In genomic region chr5:135315394-135315793, GRCh38 we compare ENCODE assay signal across 21 cellular contexts.
DNase-seq lines count a peak whose midpoint lies in the region; ATAC-seq, FAIRE-seq and TF ChIP-seq lines count a peak whose summit lies in the region.
"Had no signal": no experiment of that assay in that cellular context is flagged by ENCODE, and none has a peak within 500 bp of the region (broad histone marks: within the 10 kb centered on the region; RNA-seq: fewer than 3 reads in every experiment).

No MANE protein-coding gene starts in this region.

- H3K4me1 Mint-ChIP-seq in activated naive CD8-positive, alpha-beta T cell treated with anti-CD3 and anti-CD28 coated beads, Interleukin-2, amount 10 ng/mL, durations not matched to agents 7 days and 5 days = peaks cover 56% of the 10 kb centered on the region
- H3K4me1 Mint-ChIP-seq in activated naive CD8-positive, alpha-beta T cell treated with anti-CD3 and anti-CD28 coated beads, Interleukin-2, amount 50 U/mL, for 24 hours = peaks cover 10% of the 10 kb centered on the region

- no peak overlapping the region for H2AFZ ChIP-seq in GM12878 (ENCODE audit: control insufficient read depth, low read depth, low read length)

- TF ChIP-seq RAD21 in GM12878 (IDR thresholded peaks at IDR 0.05; ENCODE audit: insufficient read depth, low read depth, low read length) = no peak

- TF ChIP-seq EP300 in GM12878 (IDR thresholded peaks at IDR 0.05; ENCODE audit: borderline replicate concordance in 1 of 2, control insufficient read depth in 1 of 2, low read depth in 2 of 2, low read length in 2 of 2) = no peak

- no peak overlapping the region for H3K4me3 ChIP-seq in GM12878

- POLR2A ChIA-PET in activated naive CD8-positive, alpha-beta T cell treated with anti-CD3 and anti-CD28 coated beads, Interleukin-2, amount 10 ng/mL, durations not matched to agents 7 days and 5 days (lab: Charles Lee) = no interaction called here
- POLR2A ChIA-PET in GM12878 (lab: Charles Lee) = no interaction called here

- no peaks in the 10 kb centered on the region for H3K27me3 Mint-ChIP-seq in activated naive CD8-positive, alpha-beta T cell treated with anti-CD3 and anti-CD28 coated beads, Interleukin-2, amount 10 ng/mL, durations not matched to agents 7 days and 5 days
- H3K27me3 Mint-ChIP-seq in activated naive CD8-positive, alpha-beta T cell treated with anti-CD3 and anti-CD28 coated beads, Interleukin-2, amount 50 U/mL, for 24 hours = no peaks in the 10 kb centered on the region

- 0% methylated on average over 2 of the region's 2 CpGs for WGBS in GM12878 (ENCODE audit: insufficient coverage, insufficient replicate concordance, low lambda C conversion rate, missing lambda C conversion rate)

- RAD21 ChIA-PET in GM12878 (lab: Charles Lee; ENCODE audit: unreplicated experiment) = no interaction called here

- no peak overlapping the region for H3K27ac ChIP-seq in GM12878 (ENCODE audit: control insufficient read depth, insufficient read depth)

- in situ Hi-C loops in GM12878 (cut with MboI) = no loop called here

- ATAC-seq in activated naive CD8-positive, alpha-beta T cell treated with anti-CD3 and anti-CD28 coated beads, Interleukin-2, amount 10 ng/mL, durations not matched to agents 7 days and 5 days (ENCODE audit: low read depth) = no peak
- ATAC-seq in activated naive CD8-positive, alpha-beta T cell treated with anti-CD3 and anti-CD28 coated beads, Interleukin-2, amount 50 U/mL, for 24 hours = no peak
- ATAC-seq in GM12878 = no peak; the same call in 2 of the 3 replicates

- TF ChIP-seq CTCF in GM12878 (IDR thresholded peaks at IDR 0.05 in 2 of 3, conservative IDR thresholded peaks at IDR 0.05 in 1 of 3; ENCODE audit: control insufficient read depth in 2 of 3, extremely low read depth in 1 of 3, insufficient read depth in 1 of 3, low read depth in 3 of 3, low read length in 3 of 3) (no peak), GM20000 (IDR thresholded peaks at IDR 0.05; ENCODE audit: extremely low read depth, missing control alignments) (no peak)

- no peaks in the 10 kb centered on the region for H3K79me2 ChIP-seq in GM12878 (ENCODE audit: control insufficient read depth, insufficient read depth, low read length)

- no peak overlapping the region for H3K4me2 ChIP-seq in GM12878 (ENCODE audit: control insufficient read depth, insufficient read depth)

- TF ChIP-seq POLR2A in GM12878 (IDR thresholded peaks at IDR 0.05; ENCODE audit: low read depth, low read length) = no peak

- intact Hi-C loops in GM12878 (cut with micrococcal nuclease; ENCODE audit: unreplicated experiment) = no loop called here

- no peak for DNase-seq in activated naive CD8-positive, alpha-beta T cell treated with anti-CD3 and anti-CD28 coated beads, Interleukin-2, amount 10 ng/mL, durations not matched to agents 7 days and 5 days
- DNase-seq in activated naive CD8-positive, alpha-beta T cell treated with anti-CD3 and anti-CD28 coated beads, Interleukin-2, amount 50 U/mL, for 24 hours = no peak
- DNase-seq in OCI-M1 (lab: John Stamatoyannopoulos, UW) = peak; percentile 31
- no peak for DNase-seq in GM12878 (ENCODE audit: low read depth, low spot score)
- no peak for DNase-seq in nucleus accumbens (lab: John Stamatoyannopoulos, UW)
- DNase-seq in 8988T = no peak
- DNase-seq in GM20000 (ENCODE audit: low spot score) = no peak
- DNase-seq: KBM-7, MM.1S, NCI-H1092, NCI-H1436, NCI-H187 treated with DMSO at 0.1 percent for 48 hours, NCI-H510A treated with DMSO at 0.1 percent for 48 hours, NCI-H748 treated with DMSO at 0.1 percent for 48 hours, SHP77 had no signal

- H3K4me1 ChIP-seq in GM12878 (ENCODE audit: control insufficient read depth, insufficient read depth, low read length) = peaks cover 5% of the 10 kb centered on the region

- H3K36me3 Mint-ChIP-seq in activated naive CD8-positive, alpha-beta T cell treated with anti-CD3 and anti-CD28 coated beads, Interleukin-2, amount 10 ng/mL, durations not matched to agents 7 days and 5 days = peaks cover 8% of the 10 kb centered on the region
- H3K36me3 Mint-ChIP-seq in activated naive CD8-positive, alpha-beta T cell treated with anti-CD3 and anti-CD28 coated beads, Interleukin-2, amount 50 U/mL, for 24 hours (ENCODE audit: low read depth) = no peaks in the 10 kb centered on the region
- H3K36me3 Mint-ChIP-seq: CD14-positive monocyte had no signal

- CTCF ChIA-PET in GM12878 (lab: Yijun Ruan, JAX) = no interaction called here

- no peaks in the 10 kb centered on the region for H3K36me3 ChIP-seq in GM12878 (ENCODE audit: control insufficient read depth in 2 of 2, insufficient read depth in 2 of 2, low read length in 1 of 2)

- no peak overlapping the region for H3K9ac ChIP-seq in GM12878 (ENCODE audit: control insufficient read depth, insufficient read depth, low read length)

- H3K27me3 ChIP-seq in GM12878 (replicated peaks in 1 of 2; ENCODE audit: control insufficient read depth in 2 of 2, insufficient read depth in 2 of 2, low read length in 1 of 2) = no peaks in the 10 kb centered on the region; a peak in 1 of 4 replicates

- no peaks in the 10 kb centered on the region for H3K9me3 Mint-ChIP-seq in activated naive CD8-positive, alpha-beta T cell treated with anti-CD3 and anti-CD28 coated beads, Interleukin-2, amount 10 ng/mL, durations not matched to agents 7 days and 5 days
- no peaks in the 10 kb centered on the region for H3K9me3 Mint-ChIP-seq in activated naive CD8-positive, alpha-beta T cell treated with anti-CD3 and anti-CD28 coated beads, Interleukin-2, amount 50 U/mL, for 24 hours

- peak overlapping the region; percentile 43 for H3K27ac Mint-ChIP-seq in activated naive CD8-positive, alpha-beta T cell treated with anti-CD3 and anti-CD28 coated beads, Interleukin-2, amount 10 ng/mL, durations not matched to agents 7 days and 5 days
- no peak overlapping the region for H3K27ac Mint-ChIP-seq in activated naive CD8-positive, alpha-beta T cell treated with anti-CD3 and anti-CD28 coated beads, Interleukin-2, amount 50 U/mL, for 24 hours
- H3K27ac Mint-ChIP-seq: B cell had no signal

- BruUV-seq in GM12878 (replicated peaks; lab: Mats Ljungman, UMichigan) = no TSS peak

- SMC1A ChIA-PET in GM12878 (lab: Charles Lee; ENCODE audit: uncharacterized antibody, unreplicated experiment) = interaction anchor here (0.8 kb wide), 1 partner anchor 13 kb away, joined by 3 read pairs; no protein-coding TSS in a partner anchor

- no peaks in the 10 kb centered on the region; the same call in 1 of the 2 replicates for H4K20me1 ChIP-seq in GM12878 (ENCODE audit: control insufficient read depth, insufficient read depth)

- no peak for FAIRE-seq in GM12878 (lab: Jason Lieb, UNC)
- FAIRE-seq: A204.1, G401.6, GM19239, RCC 7860 had no signal

- H3K9me3 ChIP-seq in GM12878 (replicated peaks; ENCODE audit: control insufficient read depth, insufficient read depth, low read length) = no peaks in the 10 kb centered on the region

- no peak overlapping the region for H3K4me3 Mint-ChIP-seq in activated naive CD8-positive, alpha-beta T cell treated with anti-CD3 and anti-CD28 coated beads, Interleukin-2, amount 10 ng/mL, durations not matched to agents 7 days and 5 days
- H3K4me3 Mint-ChIP-seq in activated naive CD8-positive, alpha-beta T cell treated with anti-CD3 and anti-CD28 coated beads, Interleukin-2, amount 50 U/mL, for 24 hours = no peak overlapping the region
- H3K4me3 Mint-ChIP-seq: B cell, CD14-positive monocyte had no signal

TF ChIP-seq in GM12878, 131 proteins besides CTCF, POLR2A, EP300 and RAD21:
- no peak for TF ChIP-seq HCFC1 (IDR thresholded peaks at IDR 0.05; ENCODE audit: low read length)
- TF ChIP-seq HDAC6 (IDR thresholded peaks at IDR 0.05; ENCODE audit: unreplicated experiment) = no peak
- TF ChIP-seq RAD51 (IDR thresholded peaks at IDR 0.05) = no peak
- TF ChIP-seq ZBED1 (IDR thresholded peaks at IDR 0.05; ENCODE audit: borderline replicate concordance) = no peak
- no peak for TF ChIP-seq ZNF24 (IDR thresholded peaks at IDR 0.05)
- no peak for TF ChIP-seq ATF3 (IDR thresholded peaks at IDR 0.05; ENCODE audit: borderline replicate concordance, extremely low read depth, low read depth, low read length)
- no peak for TF ChIP-seq ATF2 (IDR thresholded peaks at IDR 0.05; ENCODE audit: low read length)
- no peak for TF ChIP-seq SUZ12 (IDR thresholded peaks at IDR 0.05; ENCODE audit: unreplicated experiment)
- 0 out of 4 replicates have a peak, but pooled peaks of 1 of the 2 experiments have one; percentile 25 for TF ChIP-seq SRF (IDR thresholded peaks at IDR 0.05; ENCODE audit: low read depth in 2 of 2, low read length in 2 of 2)
- no peak for TF ChIP-seq BCL11A (IDR thresholded peaks at IDR 0.05; ENCODE audit: low read depth, low read length)
- peak; percentile 21 for TF ChIP-seq USF1 (IDR thresholded peaks at IDR 0.05; ENCODE audit: borderline replicate concordance, extremely low read length, insufficient read depth, low read depth, low read length)
- TF ChIP-seq KDM1A (IDR thresholded peaks at IDR 0.05; ENCODE audit: borderline replicate concordance) = no peak
